In genomic region chr3:136236109-136236508, GRCh38 we compare ENCODE assay signal across 7 cellular contexts.
"Had no signal": no experiment of that assay in that cellular context is flagged by ENCODE, and none has a peak within 500 bp of the region (broad histone marks: within the 10 kb centered on the region; RNA-seq: fewer than 3 reads in every experiment).

No MANE protein-coding gene starts in this region.

- H3K9me3 ChIP-seq: HAP-1 had no signal

- H2AFZ ChIP-seq: GM23248 had no signal

- H3K9ac ChIP-seq: GM23248 had no signal

- H3K27ac ChIP-seq: GM23248, HL-60 had no signal

- H3K36me3 ChIP-seq: HAP-1 had no signal

- H3K4me3 ChIP-seq: GM23248, HAP-1, K562 had no signal

- FAIRE-seq: K562 had no signal

- DNase-seq: GM23248, H7, HFFc6, IMR-90 had no signal
